In genomic region chr17:63741251-63742049, GRCh38 we compare ENCODE assay signal across 1 cellular context.
TF ChIP-seq lines count a peak whose summit lies in the region.

A gene with protein sequence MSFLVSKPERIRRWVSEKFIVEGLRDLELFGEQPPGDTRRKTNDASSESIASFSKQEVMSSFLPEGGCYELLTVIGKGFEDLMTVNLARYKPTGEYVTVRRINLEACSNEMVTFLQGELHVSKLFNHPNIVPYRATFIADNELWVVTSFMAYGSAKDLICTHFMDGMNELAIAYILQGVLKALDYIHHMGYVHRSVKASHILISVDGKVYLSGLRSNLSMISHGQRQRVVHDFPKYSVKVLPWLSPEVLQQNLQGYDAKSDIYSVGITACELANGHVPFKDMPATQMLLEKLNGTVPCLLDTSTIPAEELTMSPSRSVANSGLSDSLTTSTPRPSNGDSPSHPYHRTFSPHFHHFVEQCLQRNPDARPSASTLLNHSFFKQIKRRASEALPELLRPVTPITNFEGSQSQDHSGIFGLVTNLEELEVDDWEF (minus strand): TSS chr17:63741799. CDS start chr17:63728369, 13,430 bp downstream.

TF ChIP-seq in GM12878, 131 proteins besides CTCF, POLR2A, EP300 and RAD21 (continued from another document and continues in another):
- TF ChIP-seq, protein P1, sequence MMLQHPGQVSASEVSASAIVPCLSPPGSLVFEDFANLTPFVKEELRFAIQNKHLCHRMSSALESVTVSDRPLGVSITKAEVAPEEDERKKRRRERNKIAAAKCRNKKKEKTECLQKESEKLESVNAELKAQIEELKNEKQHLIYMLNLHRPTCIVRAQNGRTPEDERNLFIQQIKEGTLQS (IDR thresholded peaks at IDR 0.05; ENCODE audit: borderline replicate concordance, extremely low read depth, low read depth, low read length): no peak
- TF ChIP-seq MEF2A (IDR thresholded peaks at IDR 0.05; ENCODE audit: insufficient read depth, low read depth, low read length) (0 out of 2 replicates have a peak, but pooled peaks have one; percentile 33), CREM (IDR thresholded peaks at IDR 0.05; ENCODE audit: low read depth) (peak; percentile 37; the same call in 1 of the 2 replicates), IRF4 (IDR thresholded peaks at IDR 0.05; ENCODE audit: low read depth, low read length) (peak; percentile 76), TAF1 (IDR thresholded peaks at IDR 0.05; ENCODE audit: borderline replicate concordance, low read depth, low read length) (peak; percentile 69; the same call in 1 of the 2 replicates), NR2C2 (IDR thresholded peaks at IDR 0.05; ENCODE audit: borderline replicate concordance, control insufficient read depth, insufficient read length, low read depth) (no peak), RCOR1 (conservative IDR thresholded peaks at IDR 0.05; ENCODE audit: low read depth, low read length) (0 out of 2 replicates have a peak, but pooled peaks have one; percentile 13), ZNF384 (IDR thresholded peaks at IDR 0.05; ENCODE audit: borderline replicate concordance, low read depth, low read length) (no peak), TCF12 (IDR thresholded peaks at IDR 0.05; ENCODE audit: low read depth, low read length) (peak; percentile 89), ZBED1 (IDR thresholded peaks at IDR 0.05; ENCODE audit: borderline replicate concordance) (no peak; the same call in 1 of the 2 replicates), BCLAF1 (IDR thresholded peaks at IDR 0.05) (no peak), CBX3 (IDR thresholded peaks at IDR 0.05; ENCODE audit: borderline replicate concordance, low read depth) (no peak), CHD4 (IDR thresholded peaks at IDR 0.05) (no peak), CREB1 (IDR thresholded peaks at IDR 0.05; ENCODE audit: low read depth) (peak; percentile 30), NFYA (IDR thresholded peaks at IDR 0.05; ENCODE audit: borderline replicate concordance, low read depth, low read length) (no peak), PAX5 (IDR thresholded peaks at IDR 0.05; ENCODE audit: borderline replicate concordance, low read depth, low read length) (peak; percentile 69), HCFC1 (IDR thresholded peaks at IDR 0.05; ENCODE audit: low read length) (no peak; the same call in 1 of the 2 replicates), SIX5 (IDR thresholded peaks at IDR 0.05; ENCODE audit: low read depth, low read length, severe bottlenecking) (no peak), NR2C1 (IDR thresholded peaks at IDR 0.05) (0 out of 2 replicates have a peak, but pooled peaks have one; percentile 18), BACH1 (IDR thresholded peaks at IDR 0.05; ENCODE audit: borderline replicate concordance) (peak; percentile 83), ZNF207 (IDR thresholded peaks at IDR 0.05; ENCODE audit: borderline replicate concordance) (peak; percentile 56; the same call in 1 of the 2 replicates), STAT3 (IDR thresholded peaks at IDR 0.05; ENCODE audit: low read depth, low read length) (no peak), ELK1 (IDR thresholded peaks at IDR 0.05; ENCODE audit: low read depth, low read length) (no peak), EGR1 (IDR thresholded peaks at IDR 0.05; ENCODE audit: borderline replicate concordance in 1 of 2, low read depth in 2 of 2, low read length in 2 of 2) (peak; percentile 80 to 100), ESRRA (IDR thresholded peaks at IDR 0.05; ENCODE audit: low read length) (no peak), NR2F1 (conservative IDR thresholded peaks at IDR 0.05) (0 out of 2 replicates have a peak, but pooled peaks have one; percentile 7), HDAC2 (IDR thresholded peaks at IDR 0.05) (no peak), TCF3 (IDR thresholded peaks at IDR 0.05; ENCODE audit: borderline replicate concordance, insufficient read depth, low read depth, low read length) (peak; percentile 72; the same call in 1 of the 2 replicates), CHD1 (IDR thresholded peaks at IDR 0.05; ENCODE audit: low read depth, low read length) (no peak), POU2F2 (IDR thresholded peaks at IDR 0.05; ENCODE audit: borderline replicate concordance, low read depth, low read length) (peak; percentile 49; the same call in 2 of the 3 replicates), ZNF24 (IDR thresholded peaks at IDR 0.05) (no peak), MYB (IDR thresholded peaks at IDR 0.05; ENCODE audit: borderline replicate concordance, low read depth, low read length) (no peak), IKZF1 (conservative IDR thresholded peaks at IDR 0.05) (peak; percentile 95), ASH2L (IDR thresholded peaks at IDR 0.05; ENCODE audit: borderline replicate concordance, low read depth) (no peak)
- TF ChIP-seq, protein P2, sequence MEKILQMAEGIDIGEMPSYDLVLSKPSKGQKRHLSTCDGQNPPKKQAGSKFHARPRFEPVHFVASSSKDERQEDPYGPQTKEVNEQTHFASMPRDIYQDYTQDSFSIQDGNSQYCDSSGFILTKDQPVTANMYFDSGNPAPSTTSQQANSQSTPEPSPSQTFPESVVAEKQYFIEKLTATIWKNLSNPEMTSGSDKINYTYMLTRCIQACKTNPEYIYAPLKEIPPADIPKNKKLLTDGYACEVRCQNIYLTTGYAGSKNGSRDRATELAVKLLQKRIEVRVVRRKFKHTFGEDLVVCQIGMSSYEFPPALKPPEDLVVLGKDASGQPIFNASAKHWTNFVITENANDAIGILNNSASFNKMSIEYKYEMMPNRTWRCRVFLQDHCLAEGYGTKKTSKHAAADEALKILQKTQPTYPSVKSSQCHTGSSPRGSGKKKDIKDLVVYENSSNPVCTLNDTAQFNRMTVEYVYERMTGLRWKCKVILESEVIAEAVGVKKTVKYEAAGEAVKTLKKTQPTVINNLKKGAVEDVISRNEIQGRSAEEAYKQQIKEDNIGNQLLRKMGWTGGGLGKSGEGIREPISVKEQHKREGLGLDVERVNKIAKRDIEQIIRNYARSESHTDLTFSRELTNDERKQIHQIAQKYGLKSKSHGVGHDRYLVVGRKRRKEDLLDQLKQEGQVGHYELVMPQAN (conservative IDR thresholded peaks at IDR 0.05): peak; percentile 82
- TF ChIP-seq, protein P3, sequence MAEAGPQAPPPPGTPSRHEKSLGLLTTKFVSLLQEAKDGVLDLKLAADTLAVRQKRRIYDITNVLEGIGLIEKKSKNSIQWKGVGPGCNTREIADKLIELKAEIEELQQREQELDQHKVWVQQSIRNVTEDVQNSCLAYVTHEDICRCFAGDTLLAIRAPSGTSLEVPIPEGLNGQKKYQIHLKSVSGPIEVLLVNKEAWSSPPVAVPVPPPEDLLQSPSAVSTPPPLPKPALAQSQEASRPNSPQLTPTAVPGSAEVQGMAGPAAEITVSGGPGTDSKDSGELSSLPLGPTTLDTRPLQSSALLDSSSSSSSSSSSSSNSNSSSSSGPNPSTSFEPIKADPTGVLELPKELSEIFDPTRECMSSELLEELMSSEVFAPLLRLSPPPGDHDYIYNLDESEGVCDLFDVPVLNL (IDR thresholded peaks at IDR 0.05; ENCODE audit: low read depth, low read length): peak; percentile 87
- TF ChIP-seq, protein P4, sequence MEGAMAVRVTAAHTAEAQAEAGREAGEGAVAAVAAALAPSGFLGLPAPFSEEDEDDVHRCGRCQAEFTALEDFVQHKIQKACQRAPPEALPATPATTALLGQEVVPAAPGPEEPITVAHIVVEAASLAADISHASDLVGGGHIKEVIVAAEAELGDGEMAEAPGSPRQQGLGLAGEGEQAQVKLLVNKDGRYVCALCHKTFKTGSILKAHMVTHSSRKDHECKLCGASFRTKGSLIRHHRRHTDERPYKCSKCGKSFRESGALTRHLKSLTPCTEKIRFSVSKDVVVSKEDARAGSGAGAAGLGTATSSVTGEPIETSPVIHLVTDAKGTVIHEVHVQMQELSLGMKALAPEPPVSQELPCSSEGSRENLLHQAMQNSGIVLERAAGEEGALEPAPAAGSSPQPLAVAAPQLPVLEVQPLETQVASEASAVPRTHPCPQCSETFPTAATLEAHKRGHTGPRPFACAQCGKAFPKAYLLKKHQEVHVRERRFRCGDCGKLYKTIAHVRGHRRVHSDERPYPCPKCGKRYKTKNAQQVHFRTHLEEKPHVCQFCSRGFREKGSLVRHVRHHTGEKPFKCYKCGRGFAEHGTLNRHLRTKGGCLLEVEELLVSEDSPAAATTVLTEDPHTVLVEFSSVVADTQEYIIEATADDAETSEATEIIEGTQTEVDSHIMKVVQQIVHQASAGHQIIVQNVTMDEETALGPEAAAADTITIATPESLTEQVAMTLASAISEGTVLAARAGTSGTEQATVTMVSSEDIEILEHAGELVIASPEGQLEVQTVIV (IDR thresholded peaks at IDR 0.05; ENCODE audit: borderline replicate concordance, partially characterized antibody): peak; percentile 64
- TF ChIP-seq, protein P5, sequence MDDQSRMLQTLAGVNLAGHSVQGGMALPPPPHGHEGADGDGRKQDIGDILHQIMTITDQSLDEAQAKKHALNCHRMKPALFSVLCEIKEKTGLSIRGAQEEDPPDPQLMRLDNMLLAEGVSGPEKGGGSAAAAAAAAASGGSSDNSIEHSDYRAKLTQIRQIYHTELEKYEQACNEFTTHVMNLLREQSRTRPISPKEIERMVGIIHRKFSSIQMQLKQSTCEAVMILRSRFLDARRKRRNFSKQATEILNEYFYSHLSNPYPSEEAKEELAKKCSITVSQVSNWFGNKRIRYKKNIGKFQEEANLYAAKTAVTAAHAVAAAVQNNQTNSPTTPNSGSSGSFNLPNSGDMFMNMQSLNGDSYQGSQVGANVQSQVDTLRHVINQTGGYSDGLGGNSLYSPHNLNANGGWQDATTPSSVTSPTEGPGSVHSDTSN (IDR thresholded peaks at IDR 0.05; ENCODE audit: insufficient replicate concordance, low read depth, low read length): no peak
- TF ChIP-seq, protein P6, sequence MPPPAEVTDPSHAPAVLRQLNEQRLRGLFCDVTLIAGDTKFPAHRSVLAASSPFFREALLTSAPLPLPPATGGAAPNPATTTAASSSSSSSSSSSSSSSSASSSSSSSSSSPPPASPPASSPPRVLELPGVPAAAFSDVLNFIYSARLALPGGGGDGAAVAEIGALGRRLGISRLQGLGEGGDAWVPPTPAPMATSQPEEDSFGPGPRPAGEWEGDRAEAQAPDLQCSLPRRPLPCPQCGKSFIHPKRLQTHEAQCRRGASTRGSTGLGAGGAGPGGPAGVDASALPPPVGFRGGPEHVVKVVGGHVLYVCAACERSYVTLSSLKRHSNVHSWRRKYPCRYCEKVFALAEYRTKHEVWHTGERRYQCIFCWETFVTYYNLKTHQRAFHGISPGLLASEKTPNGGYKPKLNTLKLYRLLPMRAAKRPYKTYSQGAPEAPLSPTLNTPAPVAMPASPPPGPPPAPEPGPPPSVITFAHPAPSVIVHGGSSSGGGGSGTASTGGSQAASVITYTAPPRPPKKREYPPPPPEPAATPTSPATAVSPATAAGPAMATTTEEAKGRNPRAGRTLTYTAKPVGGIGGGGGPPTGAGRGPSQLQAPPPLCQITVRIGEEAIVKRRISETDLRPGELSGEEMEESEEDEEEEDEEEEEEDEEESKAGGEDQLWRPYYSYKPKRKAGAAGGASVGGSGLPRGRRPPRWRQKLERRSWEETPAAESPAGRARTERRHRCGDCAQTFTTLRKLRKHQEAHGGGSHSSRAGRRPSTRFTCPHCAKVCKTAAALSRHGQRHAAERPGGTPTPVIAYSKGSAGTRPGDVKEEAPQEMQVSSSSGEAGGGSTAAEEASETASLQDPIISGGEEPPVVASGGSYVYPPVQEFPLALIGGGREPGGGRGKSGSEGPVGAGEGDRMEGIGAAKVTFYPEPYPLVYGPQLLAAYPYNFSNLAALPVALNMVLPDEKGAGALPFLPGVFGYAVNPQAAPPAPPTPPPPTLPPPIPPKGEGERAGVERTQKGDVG (CRISPR knock-in tag; IDR thresholded peaks at IDR 0.05): no peak
- TF ChIP-seq, protein P7, sequence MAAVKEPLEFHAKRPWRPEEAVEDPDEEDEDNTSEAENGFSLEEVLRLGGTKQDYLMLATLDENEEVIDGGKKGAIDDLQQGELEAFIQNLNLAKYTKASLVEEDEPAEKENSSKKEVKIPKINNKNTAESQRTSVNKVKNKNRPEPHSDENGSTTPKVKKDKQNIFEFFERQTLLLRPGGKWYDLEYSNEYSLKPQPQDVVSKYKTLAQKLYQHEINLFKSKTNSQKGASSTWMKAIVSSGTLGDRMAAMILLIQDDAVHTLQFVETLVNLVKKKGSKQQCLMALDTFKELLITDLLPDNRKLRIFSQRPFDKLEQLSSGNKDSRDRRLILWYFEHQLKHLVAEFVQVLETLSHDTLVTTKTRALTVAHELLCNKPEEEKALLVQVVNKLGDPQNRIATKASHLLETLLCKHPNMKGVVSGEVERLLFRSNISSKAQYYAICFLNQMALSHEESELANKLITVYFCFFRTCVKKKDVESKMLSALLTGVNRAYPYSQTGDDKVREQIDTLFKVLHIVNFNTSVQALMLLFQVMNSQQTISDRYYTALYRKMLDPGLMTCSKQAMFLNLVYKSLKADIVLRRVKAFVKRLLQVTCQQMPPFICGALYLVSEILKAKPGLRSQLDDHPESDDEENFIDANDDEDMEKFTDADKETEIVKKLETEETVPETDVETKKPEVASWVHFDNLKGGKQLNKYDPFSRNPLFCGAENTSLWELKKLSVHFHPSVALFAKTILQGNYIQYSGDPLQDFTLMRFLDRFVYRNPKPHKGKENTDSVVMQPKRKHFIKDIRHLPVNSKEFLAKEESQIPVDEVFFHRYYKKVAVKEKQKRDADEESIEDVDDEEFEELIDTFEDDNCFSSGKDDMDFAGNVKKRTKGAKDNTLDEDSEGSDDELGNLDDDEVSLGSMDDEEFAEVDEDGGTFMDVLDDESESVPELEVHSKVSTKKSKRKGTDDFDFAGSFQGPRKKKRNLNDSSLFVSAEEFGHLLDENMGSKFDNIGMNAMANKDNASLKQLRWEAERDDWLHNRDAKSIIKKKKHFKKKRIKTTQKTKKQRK (IDR thresholded peaks at IDR 0.05; ENCODE audit: low read depth, low read length): no peak
